1 cellular context compared by ENCODE assay signal in genomic region chr9:6757132-6757987, GRCh38.
TF ChIP-seq lines count a peak whose summit lies in the region.

Gene KDM4C, plus strand, starts transcription at chr9:6757973. Its CDS starts 35,016 bp downstream, at chr9:6792989.

TF ChIP-seq in K562, 482 proteins besides CTCF, POLR2A, EP300 and RAD21 (continued from another document and continues in another):
- TF ChIP-seq ZNF318 (IDR thresholded peaks at IDR 0.05; ENCODE audit: borderline replicate concordance in 1 of 2, low read depth in 1 of 2) = no peak
- TF ChIP-seq ETV1 (tag; conservative IDR thresholded peaks at IDR 0.05; ENCODE audit: low read depth) = peak; percentile 70; the same call in 1 of the 2 replicates
- TF ChIP-seq HNRNPLL (IDR thresholded peaks at IDR 0.05; ENCODE audit: low read depth, low read length, poor library complexity, severe bottlenecking) = no peak
- peak; percentile 94 for TF ChIP-seq CBFA2T2 (conservative IDR thresholded peaks at IDR 0.05)
- no peak for TF ChIP-seq NCOA1 (IDR thresholded peaks at IDR 0.05; ENCODE audit: low read depth)
- no peak for TF ChIP-seq ZNF134 (CRISPR knock-in tag; conservative IDR thresholded peaks at IDR 0.05)
- TF ChIP-seq ZNF76 (CRISPR knock-in tag; IDR thresholded peaks at IDR 0.05; ENCODE audit: borderline replicate concordance) = no peak
- TF ChIP-seq AFF4 (CRISPR knock-in tag; IDR thresholded peaks at IDR 0.05) = peak; percentile 61
- TF ChIP-seq POLR2AphosphoS5 (IDR thresholded peaks at IDR 0.05; ENCODE audit: control insufficient read depth, insufficient read depth, low read depth, low read length) = peak; percentile 52
- TF ChIP-seq ZNF407 (IDR thresholded peaks at IDR 0.05; ENCODE audit: low read depth) = no peak
- peak; percentile 96 for TF ChIP-seq BHLHE40 (IDR thresholded peaks at IDR 0.05; ENCODE audit: low read length)
- no peak for TF ChIP-seq ZNF263 (CRISPR knock-in tag; IDR thresholded peaks at IDR 0.05; ENCODE audit: borderline replicate concordance)
- TF ChIP-seq TAL1 (IDR thresholded peaks at IDR 0.05) = peak; percentile 27; the same call in 1 of the 2 replicates
- peak in 1 of 2 experiments; percentile 72; a peak in 1 of 4 replicates for TF ChIP-seq NONO (IDR thresholded peaks at IDR 0.05; ENCODE audit: low read depth in 2 of 2, low read length in 1 of 2)
- peak; percentile 76 for TF ChIP-seq TCF7L2 (IDR thresholded peaks at IDR 0.05; ENCODE audit: low read depth, low read length)
- TF ChIP-seq CCNT2 (IDR thresholded peaks at IDR 0.05; ENCODE audit: borderline replicate concordance, extremely low read depth, insufficient read length, low read depth, low read length) = peak; percentile 78
- TF ChIP-seq NR2C1 (IDR thresholded peaks at IDR 0.05) = no peak
- no peak for TF ChIP-seq NR2C1 (tag; IDR thresholded peaks at IDR 0.05)
- peak; percentile 63 for TF ChIP-seq TCF3 (CRISPR knock-in tag; IDR thresholded peaks at IDR 0.05)
- no peak for TF ChIP-seq GTF2F1 (IDR thresholded peaks at IDR 0.05; ENCODE audit: low read depth, low read length)
- TF ChIP-seq SMAD1 (IDR thresholded peaks at IDR 0.05; ENCODE audit: low read depth, low read length, partially characterized antibody) = peak; percentile 23
- TF ChIP-seq ZC3H4 (CRISPR knock-in tag; IDR thresholded peaks at IDR 0.05; ENCODE audit: borderline replicate concordance) = no peak
- TF ChIP-seq CBX8 (IDR thresholded peaks at IDR 0.05; ENCODE audit: borderline replicate concordance, extremely low read depth, low read depth, low read length, poor library complexity, severe bottlenecking) = no peak
- TF ChIP-seq ZBTB2 (IDR thresholded peaks at IDR 0.05) = no peak
- peak; percentile 54 for TF ChIP-seq MXD1 (CRISPR knock-in tag; IDR thresholded peaks at IDR 0.05; ENCODE audit: borderline replicate concordance, poor library complexity, severe bottlenecking)
- TF ChIP-seq MEF2D (tag; conservative IDR thresholded peaks at IDR 0.05; ENCODE audit: low read depth) = no peak
- TF ChIP-seq NFE2 (IDR thresholded peaks at IDR 0.05; ENCODE audit: low read depth) = peak; percentile 15; the same call in 1 of the 2 replicates
- TF ChIP-seq EHMT2 (IDR thresholded peaks at IDR 0.05) = no peak
- no peak for TF ChIP-seq GABPB1 (CRISPR knock-in tag; IDR thresholded peaks at IDR 0.05)
- TF ChIP-seq THRB (CRISPR knock-in tag; conservative IDR thresholded peaks at IDR 0.05) = no peak
- no peak for TF ChIP-seq SPI1 (IDR thresholded peaks at IDR 0.05; ENCODE audit: borderline replicate concordance, low read depth, low read length)
- peak; percentile 24 for TF ChIP-seq NFIC (IDR thresholded peaks at IDR 0.05)
- TF ChIP-seq IRF1 (CRISPR knock-in tag; IDR thresholded peaks at IDR 0.05; ENCODE audit: borderline replicate concordance) = no peak
- TF ChIP-seq C11orf30 (IDR thresholded peaks at IDR 0.05; ENCODE audit: low read depth) = peak; percentile 82
